8 cellular contexts compared by ENCODE assay signal in genomic region chr3:126679318-126679751, GRCh38. TPM values are rescaled to one million over a fixed set of nuclear protein-coding genes. Genes with fewer than 3 reads are reported as not detected.
A peak's percentile ranks its signal among the peaks of the same experiment; 100 is the strongest.
DNase-seq lines count a peak whose midpoint lies in the region; ATAC-seq and TF ChIP-seq lines count a peak whose summit lies in the region.

No MANE protein-coding gene starts in this region.

- H3K27me3 Mint-ChIP-seq in activated naive CD4-positive, alpha-beta T cell treated with anti-CD3 and anti-CD28 coated beads for 36 hours (ENCODE audit: low read depth): peaks cover 5% of the 10 kb centered on the region

- no peaks in the 10 kb centered on the region for H3K36me3 Mint-ChIP-seq in activated naive CD4-positive, alpha-beta T cell treated with anti-CD3 and anti-CD28 coated beads for 36 hours (ENCODE audit: low read depth)

- H3K27ac Mint-ChIP-seq in activated naive CD4-positive, alpha-beta T cell treated with anti-CD3 and anti-CD28 coated beads for 36 hours: no peak overlapping the region

- H3K4me3 ChIP-seq in parathyroid adenoma (ENCODE audit: low read depth, low read length): no peak overlapping the region
- no peak overlapping the region for H3K4me3 ChIP-seq in tibial artery

- peak overlapping the region; percentile 5 for H3K4me3 Mint-ChIP-seq in activated naive CD4-positive, alpha-beta T cell treated with anti-CD3 and anti-CD28 coated beads for 36 hours

- no peak overlapping the region for H3K4me2 ChIP-seq in parathyroid adenoma (ENCODE audit: low read length)

- no peak overlapping the region for H3K9ac ChIP-seq in parathyroid adenoma

- H3K36me3 ChIP-seq in parathyroid adenoma (ENCODE audit: control insufficient read depth, insufficient read depth, low read length) (no peaks in the 10 kb centered on the region), tibial artery (no peaks in the 10 kb centered on the region)

- H3K9me3 ChIP-seq in parathyroid adenoma (ENCODE audit: control insufficient read depth, low read length) (no peaks in the 10 kb centered on the region), tibial artery (no peaks in the 10 kb centered on the region)

- DNase-seq in MV-4-11 (lab: John Stamatoyannopoulos, UW): peak; percentile 49
- peak; percentile 86 for DNase-seq in activated naive CD4-positive, alpha-beta T cell treated with anti-CD3 and anti-CD28 coated beads for 36 hours
- DNase-seq in glomerular endothelial cell (ENCODE audit: extremely low read depth, low read depth, low spot score): peak; percentile 22
- peak; percentile 82 to 86 for DNase-seq in tibial artery

- peaks cover 3% of the 10 kb centered on the region for H3K4me1 Mint-ChIP-seq in activated naive CD4-positive, alpha-beta T cell treated with anti-CD3 and anti-CD28 coated beads for 36 hours (ENCODE audit: low read depth)

- TF ChIP-seq CTCF in GM12872 (IDR thresholded peaks at IDR 0.05; ENCODE audit: insufficient read depth, low read depth, low read length) (peak; percentile 94), parathyroid adenoma (IDR thresholded peaks at IDR 0.05) (peak; percentile 98), tibial artery (IDR thresholded peaks at IDR 0.05) (peak; percentile 90 to 96)

- no peaks in the 10 kb centered on the region for H3K9me3 Mint-ChIP-seq in activated naive CD4-positive, alpha-beta T cell treated with anti-CD3 and anti-CD28 coated beads for 36 hours

- no peaks in the 10 kb centered on the region for H3K27me3 ChIP-seq in parathyroid adenoma (ENCODE audit: control insufficient read depth, insufficient read depth, low read length)
- peaks cover 0 to 11% of the 10 kb centered on the region in 2 donors for H3K27me3 ChIP-seq in tibial artery

- CTCF ChIA-PET in activated naive CD4-positive, alpha-beta T cell treated with anti-CD3 and anti-CD28 coated beads for 36 hours (lab: Charles Lee): interaction anchor here (0.5 to 2.5 kb wide), 19 partner anchors 12 to 1082 kb away, joined by 3 to 18 read pairs (median 4); partner anchors contain the start of gene PLXNA1

- H3K27ac ChIP-seq in parathyroid adenoma: no peak overlapping the region
- no peak overlapping the region for H3K27ac ChIP-seq in tibial artery

- no peaks in the 10 kb centered on the region for H3K79me2 ChIP-seq in parathyroid adenoma

- H3K4me1 ChIP-seq in parathyroid adenoma (peaks cover 9% of the 10 kb centered on the region), tibial artery (peaks cover 0 to 23% (median 17%) of the 10 kb centered on the region in 4 donors)

- ATAC-seq in SK-N-SH treated with all-trans-retinoic acid at 6 μM for 48 hours (peak; percentile 94), GM21619 (IDR thresholded peaks at IDR 0.05; ENCODE audit: unreplicated experiment) (no peak)

- intact Hi-C loops in activated naive CD4-positive, alpha-beta T cell treated with anti-CD3 and anti-CD28 coated beads for 36 hours (cut with micrococcal nuclease): loop anchor here (1.0 kb wide), 3 partner anchors 303 to 868 kb away; no protein-coding TSS in a partner anchor
- intact Hi-C loops in tibial artery (cut with DNase I; ENCODE audit: low total_unique reads): loop anchor here (2.0 to 5.0 kb wide), 2 partner anchors 303 to 778 kb away; partner anchors contain the start of gene PLXNA1

- peak overlapping the region; percentile 85 for H2AFZ ChIP-seq in parathyroid adenoma

TF ChIP-seq in SK-N-SH treated with all-trans-retinoic acid at 6 μM for 48 hours, 23 proteins besides CTCF, POLR2A, EP300 and RAD21:
- peak; percentile 26; the same call in 1 of the 2 replicates for TF ChIP-seq TSHZ2 (CRISPR knock-in tag; IDR thresholded peaks at IDR 0.05)
- no peak for TF ChIP-seq OSR1 (CRISPR knock-in tag; IDR thresholded peaks at IDR 0.05)

RNA-seq across cellular contexts. Expression of gene TXNRD3, which starts 24.4 kb away (rescaled TPM):
- total RNA-seq in activated naive CD4-positive, alpha-beta T cell treated with anti-CD3 and anti-CD28 coated beads for 36 hours: 1 to 10 TPM; 3.1 to 4.6 TPM
- total RNA-seq in glomerular endothelial cell: 5.4 and 5.6 TPM in 2 replicates

RNA-seq across cellular contexts. Expression of gene CHCHD6, which starts 24.7 kb away (rescaled TPM):
- 10 to 100 TPM; 17.2 to 17.7 TPM for total RNA-seq in activated naive CD4-positive, alpha-beta T cell treated with anti-CD3 and anti-CD28 coated beads for 36 hours
- 17.6 and 22.5 TPM in 2 replicates for total RNA-seq in glomerular endothelial cell

Comparison
In these comparisons a context has a peak if more than half of its experiments do, and no peak if none do; other contexts are left out.
1. DNase-seq: peak in every context shown above with its lines; median percentile 86 in activated naive CD4-positive, alpha-beta T cell treated with anti-CD3 and anti-CD28 coated beads for 36 hours; 84 in tibial artery; 49 in MV-4-11; 22 in glomerular endothelial cell.